ENCODE assay signal across 10 cellular contexts in the genomic region with DNA sequence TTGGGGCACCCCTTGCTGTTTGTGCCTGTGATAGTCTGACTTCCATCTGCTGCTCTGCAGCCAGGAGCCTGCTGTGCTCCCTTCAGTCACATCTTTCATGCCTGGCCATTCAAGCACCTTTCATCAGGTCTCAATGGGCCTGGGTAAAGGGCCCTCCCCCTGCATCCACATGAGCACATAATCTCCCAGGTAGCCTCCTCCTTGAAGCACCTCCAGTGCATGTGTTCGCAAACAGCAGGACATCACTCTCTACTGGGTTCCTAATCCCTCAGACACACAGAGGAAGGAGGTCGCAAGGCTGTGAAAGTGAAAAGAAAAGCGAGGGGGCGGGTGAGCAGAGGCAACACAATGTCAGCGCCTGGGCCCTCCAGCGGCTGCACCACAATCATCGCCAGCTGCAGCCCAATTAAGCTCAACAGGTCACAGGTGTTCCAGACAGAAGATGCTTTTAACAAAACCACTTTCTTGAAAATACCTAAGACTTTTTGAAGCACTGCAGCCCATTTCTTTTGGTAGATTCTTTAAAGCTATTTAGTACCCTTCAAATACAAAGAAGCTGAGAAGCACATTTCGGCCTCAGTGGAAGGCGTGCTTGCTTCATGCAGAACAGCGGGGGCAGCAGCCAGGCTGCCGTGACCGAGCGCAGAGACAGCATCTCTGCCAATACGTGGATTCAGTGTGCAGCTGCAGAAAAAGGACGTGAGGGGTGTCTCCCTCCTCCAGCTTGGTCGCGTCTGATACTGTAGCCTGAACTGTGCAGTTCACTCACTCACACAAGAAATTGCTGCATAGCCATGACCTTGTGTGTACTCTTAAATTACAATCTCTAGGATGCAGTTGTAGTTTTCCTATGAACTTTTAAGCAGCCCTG.
DNase-seq lines count a peak whose midpoint lies in the region; ATAC-seq and TF ChIP-seq lines count a peak whose summit lies in the region.
"Had no signal": no experiment of that assay in that cellular context is flagged by ENCODE, and none has a peak within 500 bp of the region (broad histone marks: within the 10 kb centered on the region; RNA-seq: fewer than 3 reads in every experiment).

No MANE protein-coding gene starts in this region.

- peaks cover 10% of the 10 kb centered on the region for H3K4me1 Mint-ChIP-seq in CD8-positive, alpha-beta T cell (ENCODE audit: low read depth)
- peaks cover 10% of the 10 kb centered on the region for H3K4me1 Mint-ChIP-seq in CD14-positive monocyte

- H3K4me1 ChIP-seq in CD8-positive, alpha-beta T cell (ENCODE audit: insufficient read depth, low read length) = no peaks in the 10 kb centered on the region
- H3K4me1 ChIP-seq in MM.1S (ENCODE audit: low read length) = no peaks in the 10 kb centered on the region

- no peak overlapping the region for H3K4me3 Mint-ChIP-seq in CD8-positive, alpha-beta T cell
- H3K4me3 Mint-ChIP-seq in CD14-positive monocyte = no peak overlapping the region
- H3K4me3 Mint-ChIP-seq: CD4-positive, CD25-positive, alpha-beta regulatory T cell had no signal

- no peaks in the 10 kb centered on the region for H3K9me3 ChIP-seq in CD8-positive, alpha-beta T cell (ENCODE audit: low read length)
- H3K9me3 ChIP-seq in MM.1S (replicated peaks; ENCODE audit: insufficient read depth, low read length) = no peaks in the 10 kb centered on the region

- no peaks in the 10 kb centered on the region for H4K20me1 ChIP-seq in MM.1S (ENCODE audit: insufficient read depth, low read length)

- no peaks in the 10 kb centered on the region for H3K9me2 ChIP-seq in MM.1S (replicated peaks; ENCODE audit: insufficient read depth, low read length)

- no peak for TF ChIP-seq CTCF in CD8-positive, alpha-beta T cell (IDR thresholded peaks at IDR 0.05)
- TF ChIP-seq CTCF in CD14-positive monocyte (IDR thresholded peaks at IDR 0.05) = no peak
- no peak for TF ChIP-seq CTCF in MM.1S (IDR thresholded peaks at IDR 0.05; ENCODE audit: low read length)

- no peak for ATAC-seq in CD8-positive, alpha-beta T cell
- ATAC-seq in GM21423 (IDR thresholded peaks at IDR 0.05; ENCODE audit: unreplicated experiment) = peak; percentile 63
- ATAC-seq in GM18868 (IDR thresholded peaks at IDR 0.05; ENCODE audit: unreplicated experiment) = no peak

- no peaks in the 10 kb centered on the region for H3K9me3 Mint-ChIP-seq in CD8-positive, alpha-beta T cell
- H3K9me3 Mint-ChIP-seq in CD14-positive monocyte = peaks cover 0 to 4% (median 2%) of the 10 kb centered on the region in 7 donors
- H3K9me3 Mint-ChIP-seq: CD4-positive, CD25-positive, alpha-beta regulatory T cell had no signal

- no peaks in the 10 kb centered on the region for H3K36me3 ChIP-seq in CD8-positive, alpha-beta T cell (ENCODE audit: insufficient read depth, low read length)
- H3K36me3 ChIP-seq in MM.1S (replicated peaks; ENCODE audit: insufficient read depth, low read length) = no peaks in the 10 kb centered on the region

- no peak overlapping the region for H2AFZ ChIP-seq in MM.1S (ENCODE audit: low read length)

- H3K79me2 ChIP-seq in MM.1S (ENCODE audit: low read length) = no peaks in the 10 kb centered on the region

- no peak overlapping the region for H3K27ac ChIP-seq in CD8-positive, alpha-beta T cell (ENCODE audit: low read depth, low read length)
- H3K27ac ChIP-seq in MM.1S (ENCODE audit: low read length) = no peak overlapping the region

- no peak overlapping the region for H3K4me2 ChIP-seq in MM.1S (ENCODE audit: low read depth, low read length)

- intact Hi-C loops in CD8-positive, alpha-beta T cell (cut with DNase I, micrococcal nuclease) = no loop called here
- intact Hi-C loops in head of caudate nucleus (cut with DNase I) = no loop called here
- intact Hi-C loops in CD14-positive monocyte (cut with micrococcal nuclease) = no loop called here

- H3K27ac Mint-ChIP-seq in CD8-positive, alpha-beta T cell = peak overlapping the region; percentile 77
- peak overlapping the region in 3 of 7 donors; percentile 0 to 36 (median 11) for H3K27ac Mint-ChIP-seq in CD14-positive monocyte

- peaks cover 34% of the 10 kb centered on the region for H3K36me3 Mint-ChIP-seq in CD8-positive, alpha-beta T cell
- peaks cover 2 to 9% of the 10 kb centered on the region in 2 donors for H3K36me3 Mint-ChIP-seq in CD14-positive monocyte

- no peak overlapping the region for H3K9ac ChIP-seq in MM.1S (ENCODE audit: low read length)

- peak in 1 of 7 experiments; percentile 26 for DNase-seq in CD8-positive, alpha-beta T cell
- DNase-seq in NCI-H2081 treated with DMSO at 0.1 percent for 48 hours (lab: John Stamatoyannopoulos, UW) = peak; percentile 77
- peak; percentile 15 to 69 (median 40) for DNase-seq in head of caudate nucleus
- DNase-seq in CD14-positive monocyte (ENCODE audit: low spot score) = no peak
- no peak for DNase-seq in MM.1S
- no peak for DNase-seq in NCI-H526 treated with DMSO at 0.1 percent for 48 hours (lab: John Stamatoyannopoulos, UW)
- DNase-seq: CD4-positive, CD25-positive, alpha-beta regulatory T cell; central memory CD4-positive, alpha-beta T cell had no signal

- POLR2A ChIA-PET in CD8-positive, alpha-beta T cell (lab: Charles Lee) = no interaction called here

- CTCF ChIA-PET in CD8-positive, alpha-beta T cell (lab: Charles Lee) = interaction anchor here (0.8 kb wide), 1 partner anchor 17 kb away, joined by 3 read pairs; no protein-coding TSS in a partner anchor

- H3K27me3 ChIP-seq in CD8-positive, alpha-beta T cell (ENCODE audit: insufficient read depth, low read length) = no peaks in the 10 kb centered on the region
- H3K27me3 ChIP-seq in MM.1S (replicated peaks; ENCODE audit: insufficient read depth, low read length) = no peaks in the 10 kb centered on the region

- H3K27me3 Mint-ChIP-seq in CD8-positive, alpha-beta T cell (ENCODE audit: low read depth) = no peaks in the 10 kb centered on the region
- no peaks in the 10 kb centered on the region for H3K27me3 Mint-ChIP-seq in CD14-positive monocyte (ENCODE audit: low read depth in 3 of 3)
- H3K27me3 Mint-ChIP-seq: CD4-positive, CD25-positive, alpha-beta regulatory T cell had no signal

- no peak overlapping the region for H3K4me3 ChIP-seq in CD8-positive, alpha-beta T cell (ENCODE audit: low read depth, low read length)
- no peak overlapping the region for H3K4me3 ChIP-seq in MM.1S (ENCODE audit: low read length)

- H3F3A ChIP-seq in MM.1S (ENCODE audit: insufficient read depth, low read length) = no peaks in the 10 kb centered on the region

Comparison
In these comparisons a context has a peak if more than half of its experiments do, and no peak if none do; other contexts are left out.
1. DNase-seq: peak in NCI-H2081 treated with DMSO at 0.1 percent for 48 hours (single experiment) and head of caudate nucleus (42 of 42); none in CD14-positive monocyte (single experiment), MM.1S (single experiment) and NCI-H526 treated with DMSO at 0.1 percent for 48 hours (single experiment).